ENCODE assay signal across 8 cellular contexts in the genomic region with DNA sequence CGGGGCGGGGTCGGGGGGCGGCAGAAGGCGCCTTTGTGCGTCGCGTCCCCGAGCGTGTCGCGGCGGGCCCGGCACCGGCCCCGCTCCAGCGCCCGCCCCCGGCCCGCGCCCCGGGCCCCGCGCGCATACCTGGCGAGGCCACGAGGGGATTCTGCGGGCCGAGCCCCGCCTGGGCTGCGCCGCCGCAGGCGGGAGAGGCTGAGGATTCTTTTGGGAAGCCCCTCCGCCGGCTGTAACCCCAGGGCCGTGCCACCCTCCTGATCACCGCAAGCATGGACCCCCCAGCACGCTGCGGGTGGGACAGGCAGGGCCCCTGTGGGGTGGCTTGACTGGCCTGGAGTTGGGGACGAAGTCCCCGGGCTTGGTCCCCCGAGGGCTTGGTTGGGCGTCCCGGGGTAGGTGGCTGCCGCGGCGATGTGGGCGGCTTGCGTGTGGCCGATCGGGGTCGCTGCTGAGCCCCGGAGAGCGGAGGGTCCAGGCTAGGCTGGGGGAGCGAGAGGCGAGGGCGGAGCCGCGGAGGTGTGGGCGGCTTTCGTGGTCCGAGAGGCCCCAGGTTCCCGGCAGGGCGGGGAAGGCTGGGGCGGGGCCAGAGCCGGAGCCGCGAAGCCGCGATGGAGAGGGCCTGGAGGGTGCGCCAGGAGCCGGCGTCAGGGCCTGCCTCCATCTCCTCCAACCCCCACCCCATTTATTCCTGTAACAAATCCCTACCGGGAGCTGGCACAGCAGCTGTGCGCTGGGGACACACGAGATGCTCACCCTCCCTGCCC. TPM values are rescaled to one million over a fixed set of nuclear protein-coding genes. Genes with fewer than 3 reads are reported as not detected.
A peak's percentile ranks its signal among the peaks of the same experiment; 100 is the strongest.
DNase-seq lines count a peak whose midpoint lies in the region; ATAC-seq and TF ChIP-seq lines count a peak whose summit lies in the region.

No MANE protein-coding gene starts in this region.

- H3K27ac ChIP-seq in DOHH2 (ENCODE audit: low read depth, low read length) (no peak overlapping the region), mesodermal cell (ENCODE audit: low read depth, low read length, severe bottlenecking) (peak overlapping the region; percentile 59)

- DNase-seq in H4 (ENCODE audit: low spot score) (peak; percentile 81), NCI-H1930 (lab: John Stamatoyannopoulos, UW) (peak; percentile 53 to 69)
- peak; percentile 90 for DNase-seq in activated CD8-positive, alpha-beta T cell treated with anti-CD3 and anti-CD28 coated beads for 36 hours
- peak; percentile 31 for DNase-seq in effector CD8-positive, alpha-beta T cell (lab: John Stamatoyannopoulos, UW)
- peak; percentile 34 to 68 for DNase-seq in stimulated activated CD8-positive, alpha-beta memory T cell treated with anti-CD3 and anti-CD28 coated beads, Interleukin-4, amount 100 ng/mL, for 4 hours (ENCODE audit: low read depth in 2 of 2, low spot score in 1 of 2)

- H3K27ac Mint-ChIP-seq in activated CD8-positive, alpha-beta T cell treated with anti-CD3 and anti-CD28 coated beads for 36 hours: peak overlapping the region; percentile 49

- peak overlapping the region; percentile 68 for H3K4me3 Mint-ChIP-seq in activated CD8-positive, alpha-beta T cell treated with anti-CD3 and anti-CD28 coated beads for 36 hours

- intact Hi-C loops in activated CD8-positive, alpha-beta T cell treated with anti-CD3 and anti-CD28 coated beads for 36 hours (cut with micrococcal nuclease): loop anchor here (5.0 kb wide), 1 partner anchor 259 kb away; no protein-coding TSS in a partner anchor

- POLR2A ChIA-PET in activated CD8-positive, alpha-beta T cell treated with anti-CD3 and anti-CD28 coated beads for 36 hours (lab: Charles Lee): interaction anchor here (0.6 to 1.0 kb wide), 4 partner anchors 21 to 1436 kb away, joined by 3 read pairs; no protein-coding TSS in a partner anchor

- H3K4me2 ChIP-seq in DOHH2 (ENCODE audit: low read length): peak overlapping the region; percentile 69

- H3F3A ChIP-seq in DOHH2 (ENCODE audit: control insufficient read depth, insufficient read depth): no peaks in the 10 kb centered on the region

- no peaks in the 10 kb centered on the region for H4K20me1 ChIP-seq in DOHH2 (ENCODE audit: control insufficient read depth, insufficient read depth, low read depth, low read length)

- H3K9me2 ChIP-seq in DOHH2 (replicated peaks; ENCODE audit: control insufficient read depth, low read length): no peaks in the 10 kb centered on the region

- peak overlapping the region; percentile 71 for H3K4me3 ChIP-seq in DOHH2 (ENCODE audit: low read length)
- peak overlapping the region; percentile 50 for H3K4me3 ChIP-seq in mesodermal cell (ENCODE audit: extremely low read depth, insufficient read depth, low read length, poor library complexity, severe bottlenecking)

- H3K27me3 ChIP-seq in DOHH2 (ENCODE audit: control insufficient read depth, low read length): peaks cover 15% of the 10 kb centered on the region

- no peaks in the 10 kb centered on the region for H3K79me2 ChIP-seq in DOHH2 (ENCODE audit: control insufficient read depth, low read length)

- 1% methylated on average over 44 to 50 of the region's 77 CpGs for WGBS in mesodermal cell (ENCODE audit: insufficient coverage in 2 of 2), 2 experiments

- CTCF ChIA-PET in activated CD8-positive, alpha-beta T cell treated with anti-CD3 and anti-CD28 coated beads for 36 hours (lab: Charles Lee): interaction anchor here (1.0 to 1.8 kb wide), 3 partner anchors 13 to 76 kb away, joined by 4 to 8 read pairs (median 4); a partner anchor contains a TSS

- peaks cover 11% of the 10 kb centered on the region for H3K4me1 Mint-ChIP-seq in activated CD8-positive, alpha-beta T cell treated with anti-CD3 and anti-CD28 coated beads for 36 hours (ENCODE audit: low read depth)

- ATAC-seq in activated CD8-positive, alpha-beta T cell treated with anti-CD3 and anti-CD28 coated beads for 36 hours: peak; percentile 85
- no peak for ATAC-seq in GM19467 (IDR thresholded peaks at IDR 0.05; ENCODE audit: unreplicated experiment)

- no peaks in the 10 kb centered on the region for H3K9me3 Mint-ChIP-seq in activated CD8-positive, alpha-beta T cell treated with anti-CD3 and anti-CD28 coated beads for 36 hours

- no peaks in the 10 kb centered on the region for H3K27me3 Mint-ChIP-seq in activated CD8-positive, alpha-beta T cell treated with anti-CD3 and anti-CD28 coated beads for 36 hours

- H3K9me3 ChIP-seq in DOHH2 (ENCODE audit: control insufficient read depth, insufficient read depth, low read length) (no peaks in the 10 kb centered on the region), mesodermal cell (ENCODE audit: control insufficient read depth, low read length) (no peaks in the 10 kb centered on the region)

- no peaks in the 10 kb centered on the region for H3K36me3 Mint-ChIP-seq in activated CD8-positive, alpha-beta T cell treated with anti-CD3 and anti-CD28 coated beads for 36 hours (ENCODE audit: low read depth)

- H3K36me3 ChIP-seq in DOHH2 (ENCODE audit: control insufficient read depth, low read length) (no peaks in the 10 kb centered on the region), mesodermal cell (ENCODE audit: control insufficient read depth, insufficient read depth, low read length) (no peaks in the 10 kb centered on the region)

- peak; percentile 63 for TF ChIP-seq CTCF in DOHH2 (IDR thresholded peaks at IDR 0.05; ENCODE audit: low read depth, low read length, poor library complexity, severe bottlenecking)
- peak; percentile 35 for TF ChIP-seq CTCF in activated CD8-positive, alpha-beta T cell treated with anti-CD3 and anti-CD28 coated beads for 36 hours (IDR thresholded peaks at IDR 0.05)

- peaks cover 14% of the 10 kb centered on the region for H3K4me1 ChIP-seq in DOHH2 (ENCODE audit: control insufficient read depth, low read length)
- peaks cover 18% of the 10 kb centered on the region for H3K4me1 ChIP-seq in mesodermal cell (ENCODE audit: control insufficient read depth, insufficient read depth, low read length, poor library complexity, severe bottlenecking)

RNA-seq across cellular contexts. Expression of a gene that starts 28.4 kb away (rescaled TPM):
- 0.10 TPM in 1 of 2 replicates, not detected in the other for total RNA-seq in H4 (2014; rRNA removed; shearing (Covaris generic))
- 10 to 100 TPM; 15.1 to 16.4 TPM for total RNA-seq in activated CD8-positive, alpha-beta T cell treated with anti-CD3 and anti-CD28 coated beads for 36 hours
- 0.59 TPM for polyA plus RNA-seq in mesodermal cell (2013, experiment 1 of 2)
- 0.86 TPM for polyA plus RNA-seq in mesodermal cell (2013, experiment 2 of 2)

Comparison
In these comparisons a context has a peak if more than half of its experiments do, and no peak if none do; other contexts are left out.
1. DNase-seq: peak in every context shown above with its lines; median percentile 90 in activated CD8-positive, alpha-beta T cell treated with anti-CD3 and anti-CD28 coated beads for 36 hours; 81 in H4; 61 in NCI-H1930; 51 in stimulated activated CD8-positive, alpha-beta memory T cell treated with anti-CD3 and anti-CD28 coated beads, Interleukin-4, amount 100 ng/mL, for 4 hours; 31 in effector CD8-positive, alpha-beta T cell.
2. RNA of a gene that starts 28.4 kb away (total RNA-seq): 15.1 to 16.4 TPM in activated CD8-positive, alpha-beta T cell treated with anti-CD3 and anti-CD28 coated beads for 36 hours; 0.10 TPM in H4; every median in the first group is over 10 times any median in the second.